In genomic region chr5:74322944-74323343, GRCh38 we compare ENCODE assay signal across 17 cellular contexts.
DNase-seq lines count a peak whose midpoint lies in the region; ATAC-seq and TF ChIP-seq lines count a peak whose summit lies in the region.
"Had no signal": no experiment of that assay in that cellular context is flagged by ENCODE, and none has a peak within 500 bp of the region (broad histone marks: within the 10 kb centered on the region; RNA-seq: fewer than 3 reads in every experiment).

No MANE protein-coding gene starts in this region.

- no peak overlapping the region for H3T11ph ChIP-seq in H9 (ENCODE audit: low read length)

- no peak overlapping the region for H3K23ac ChIP-seq in H9 (ENCODE audit: insufficient read length, low read depth, low read length)

- no peak overlapping the region for H2AK5ac ChIP-seq in H9 (ENCODE audit: insufficient read length, low read length)

- H3K27me3 ChIP-seq in BE2C = no peaks in the 10 kb centered on the region
- no peaks in the 10 kb centered on the region for H3K27me3 ChIP-seq in H9 (ENCODE audit: insufficient read depth, low read length)
- H3K27me3 ChIP-seq in WERI-Rb-1 (ENCODE audit: insufficient read depth, low read depth, severe bottlenecking) = no peaks in the 10 kb centered on the region
- H3K27me3 ChIP-seq in neural cell (ENCODE audit: insufficient read depth, low read depth, low read length) = no peaks in the 10 kb centered on the region
- no peaks in the 10 kb centered on the region for H3K27me3 ChIP-seq in naive thymus-derived CD4-positive, alpha-beta T cell (ENCODE audit: control insufficient read depth in 2 of 2, insufficient read depth in 2 of 2, low read length in 2 of 2)

- no peak overlapping the region for H2BK20ac ChIP-seq in H9 (ENCODE audit: low read depth, low read length, poor library complexity, severe bottlenecking)

- no peak overlapping the region for H2BK5ac ChIP-seq in H9 (ENCODE audit: insufficient read length, low read length)

- no peak overlapping the region for H3K4me2 ChIP-seq in H9 (ENCODE audit: insufficient read depth, insufficient read length, low read length)
- H3K4me2 ChIP-seq in neural cell (ENCODE audit: low read length) = peak overlapping the region; percentile 33

- no peak for TF ChIP-seq RAD21 in neural cell (conservative IDR thresholded peaks at IDR 0.05)

- H3K9me3 ChIP-seq in BE2C (no peaks in the 10 kb centered on the region), H9 (ENCODE audit: control insufficient read depth, low read depth, low read length) (no peaks in the 10 kb centered on the region), WERI-Rb-1 (ENCODE audit: severe bottlenecking) (no peaks in the 10 kb centered on the region), neural cell (ENCODE audit: low read length) (no peaks in the 10 kb centered on the region)
- no peaks in the 10 kb centered on the region for H3K9me3 ChIP-seq in naive thymus-derived CD4-positive, alpha-beta T cell (ENCODE audit: control insufficient read depth in 2 of 3, low read length in 3 of 3)

- H4K5ac ChIP-seq in H9 (ENCODE audit: insufficient read length, low read depth, low read length) = no peak overlapping the region

- H2BK12ac ChIP-seq in H9 (ENCODE audit: insufficient read length, low read depth, low read length) = no peak overlapping the region

- no peaks in the 10 kb centered on the region; a peak in 1 of 7 replicates for H3K36me3 Mint-ChIP-seq in H9 (ENCODE audit: insufficient read depth in 1 of 3, low read depth in 3 of 3)
- no peaks in the 10 kb centered on the region for H3K36me3 Mint-ChIP-seq in naive thymus-derived CD4-positive, alpha-beta T cell

- TF ChIP-seq EP300 in neural cell (conservative IDR thresholded peaks at IDR 0.05; ENCODE audit: poor library complexity, severe bottlenecking) = no peak

- DNase-seq in BE2C = no peak
- no peak for DNase-seq in H9
- no peak for DNase-seq in WERI-Rb-1
- DNase-seq in naive thymus-derived CD4-positive, alpha-beta T cell = no peak
- DNase-seq: C1 segment of cervical spinal cord; DND-41; Karpas-422; NCI-H1105 treated with DMSO at 0.1 percent for 48 hours; NCI-H1694 treated with DMSO at 0.1 percent for 48 hours; NK-92 treated with Interleukin-12 subunit alpha and Interleukin-12 subunit beta, amount 100 ng/mL, for 24 hours; OCI-M1 had no signal

- TF ChIP-seq CTCF in BE2C (IDR thresholded peaks at IDR 0.05; ENCODE audit: low read depth, low read length) (peak; percentile 27; the same call in 1 of the 2 replicates), H9 (conservative IDR thresholded peaks at IDR 0.05) (peak; percentile 28; the same call in 1 of the 3 replicates), WERI-Rb-1 (IDR thresholded peaks at IDR 0.05; ENCODE audit: low read depth, low read length) (0 out of 2 replicates have a peak, but pooled peaks have one; percentile 18), neural cell (IDR thresholded peaks at IDR 0.05; ENCODE audit: poor library complexity, severe bottlenecking) (no peak)

- no peaks in the 10 kb centered on the region for H3K23me2 ChIP-seq in H9 (ENCODE audit: insufficient read length, low read depth, low read length, poor library complexity, severe bottlenecking)

- H3K27me3 Mint-ChIP-seq in H9 (ENCODE audit: low read depth) = no peaks in the 10 kb centered on the region
- H3K27me3 Mint-ChIP-seq in naive thymus-derived CD4-positive, alpha-beta T cell = peaks cover 0 to 15% (median 4%) of the 10 kb centered on the region in 5 donors

- no peaks in the 10 kb centered on the region for H3K9me2 ChIP-seq in neural cell (ENCODE audit: insufficient read depth, low read length)

- CTCF ChIA-PET in naive thymus-derived CD4-positive, alpha-beta T cell (lab: Charles Lee) = no interaction called here

- H3K56ac ChIP-seq in H9 (ENCODE audit: insufficient read length, low read depth, low read length) = no peak overlapping the region

- H2BK120ac ChIP-seq in H9 (ENCODE audit: low read depth, low read length, poor library complexity, severe bottlenecking) = no peak overlapping the region

- H3K36me3 ChIP-seq in BE2C = no peaks in the 10 kb centered on the region
- H3K36me3 ChIP-seq in WERI-Rb-1 = no peaks in the 10 kb centered on the region
- H3K36me3 ChIP-seq in neural cell (ENCODE audit: insufficient read depth, low read length) = no peaks in the 10 kb centered on the region
- no peaks in the 10 kb centered on the region for H3K36me3 ChIP-seq in naive thymus-derived CD4-positive, alpha-beta T cell (ENCODE audit: control insufficient read depth in 2 of 3, insufficient read depth in 3 of 3, low read length in 3 of 3)

- POLR2A ChIA-PET in naive thymus-derived CD4-positive, alpha-beta T cell (lab: Charles Lee) = no interaction called here

- H3K27ac Mint-ChIP-seq in H9 = no peak overlapping the region
- H3K27ac Mint-ChIP-seq in naive thymus-derived CD4-positive, alpha-beta T cell = no peak overlapping the region

- H3K9ac ChIP-seq in H9 (ENCODE audit: extremely low read depth, insufficient read length, low read length) = no peak overlapping the region
- H3K9ac ChIP-seq in neural cell (ENCODE audit: low read length) = no peak overlapping the region

- no peak overlapping the region for H4K91ac ChIP-seq in H9 (ENCODE audit: insufficient read length, low read depth, low read length)

- no peaks in the 10 kb centered on the region for H4K20me1 ChIP-seq in H9 (ENCODE audit: control insufficient read depth, insufficient read depth, insufficient read length)
- H4K20me1 ChIP-seq in neural cell (ENCODE audit: insufficient read depth) = no peaks in the 10 kb centered on the region

- intact Hi-C loops in naive thymus-derived CD4-positive, alpha-beta T cell (cut with micrococcal nuclease) = no loop called here

- H3K79me2 ChIP-seq in H9 (ENCODE audit: insufficient read depth, low read length) (no peaks in the 10 kb centered on the region), neural cell (replicated peaks; ENCODE audit: insufficient read depth, low read length) (no peaks in the 10 kb centered on the region)

- H3K4ac ChIP-seq in H9 (ENCODE audit: low read depth, low read length) = no peak overlapping the region

- H3K18ac ChIP-seq in H9 (ENCODE audit: insufficient read length, low read depth, low read length) = no peak overlapping the region

- no peak for ATAC-seq in GM18517 (IDR thresholded peaks at IDR 0.05; ENCODE audit: unreplicated experiment)
- ATAC-seq in GM19328 (IDR thresholded peaks at IDR 0.05; ENCODE audit: unreplicated experiment) = no peak
- ATAC-seq in HG02678 (IDR thresholded peaks at IDR 0.05; ENCODE audit: unreplicated experiment) = no peak
- no peak for ATAC-seq in naive thymus-derived CD4-positive, alpha-beta T cell
- ATAC-seq: HepG2 had no signal

- H2AFZ ChIP-seq in H9 (ENCODE audit: low read length) (no peak overlapping the region), neural cell (ENCODE audit: low read depth, low read length) (no peak overlapping the region)

- H3K79me1 ChIP-seq in H9 (ENCODE audit: insufficient read depth, low read depth, low read length, poor library complexity, severe bottlenecking) = no peaks in the 10 kb centered on the region

- H3K9me3 Mint-ChIP-seq in H9 = no peaks in the 10 kb centered on the region; a peak in 1 of 5 replicates
- no peaks in the 10 kb centered on the region for H3K9me3 Mint-ChIP-seq in naive thymus-derived CD4-positive, alpha-beta T cell

- peaks cover 0 to 12% of the 10 kb centered on the region in 2 experiments; a peak in 3 of 4 replicates for H3K4me1 Mint-ChIP-seq in H9
- H3K4me1 Mint-ChIP-seq in naive thymus-derived CD4-positive, alpha-beta T cell = peaks cover 4 to 23% (median 13%) of the 10 kb centered on the region in 7 donors

- H3K4me3 Mint-ChIP-seq in H9 = no peak overlapping the region
- no peak overlapping the region for H3K4me3 Mint-ChIP-seq in naive thymus-derived CD4-positive, alpha-beta T cell

- H2BK15ac ChIP-seq in H9 (ENCODE audit: low read depth, low read length) = no peak overlapping the region

- H3K4me3 ChIP-seq in BE2C (ENCODE audit: low read depth, low read length) = no peak overlapping the region
- H3K4me3 ChIP-seq in WERI-Rb-1 (ENCODE audit: low read depth, low read length) = no peak overlapping the region
- no peak overlapping the region for H3K4me3 ChIP-seq in neural cell (ENCODE audit: low read length)
- no peak overlapping the region for H3K4me3 ChIP-seq in naive thymus-derived CD4-positive, alpha-beta T cell (ENCODE audit: low read length)

- no peaks in the 10 kb centered on the region for H3F3A ChIP-seq in neural cell (ENCODE audit: insufficient read depth, low read length, poor library complexity, severe bottlenecking)

- H3K27ac ChIP-seq in H9 (ENCODE audit: insufficient read length, low read depth, low read length) = no peak overlapping the region
- no peak overlapping the region for H3K27ac ChIP-seq in WERI-Rb-1
- H3K27ac ChIP-seq in neural cell (ENCODE audit: low read length) = peak overlapping the region; percentile 41
- no peak overlapping the region for H3K27ac ChIP-seq in naive thymus-derived CD4-positive, alpha-beta T cell (ENCODE audit: low read depth, low read length)
- H3K27ac ChIP-seq: RWPE1 had no signal

- H3K14ac ChIP-seq in H9 (ENCODE audit: insufficient read depth, low read length) = no peak overlapping the region

- WGBS in H9 (ENCODE audit: extremely low coverage, insufficient read length, low lambda C conversion rate) = no CpG with 5 or more reads among the region's 3 CpGs

- no peak overlapping the region for H4K8ac ChIP-seq in H9 (replicated peaks; ENCODE audit: insufficient read length, low read depth, low read length)

- peaks cover 4% of the 10 kb centered on the region; the same call in 1 of the 2 replicates for H3K4me1 ChIP-seq in BE2C
- peaks cover 2% of the 10 kb centered on the region; the same call in 1 of the 2 replicates for H3K4me1 ChIP-seq in H9 (ENCODE audit: insufficient read depth, low read length)
- H3K4me1 ChIP-seq in naive thymus-derived CD4-positive, alpha-beta T cell (ENCODE audit: control insufficient read depth in 2 of 2, insufficient read depth in 2 of 2, low read length in 2 of 2) = peaks cover 4 to 16% of the 10 kb centered on the region in 2 donors
